8 cellular contexts compared by ENCODE assay signal in the genomic region with DNA sequence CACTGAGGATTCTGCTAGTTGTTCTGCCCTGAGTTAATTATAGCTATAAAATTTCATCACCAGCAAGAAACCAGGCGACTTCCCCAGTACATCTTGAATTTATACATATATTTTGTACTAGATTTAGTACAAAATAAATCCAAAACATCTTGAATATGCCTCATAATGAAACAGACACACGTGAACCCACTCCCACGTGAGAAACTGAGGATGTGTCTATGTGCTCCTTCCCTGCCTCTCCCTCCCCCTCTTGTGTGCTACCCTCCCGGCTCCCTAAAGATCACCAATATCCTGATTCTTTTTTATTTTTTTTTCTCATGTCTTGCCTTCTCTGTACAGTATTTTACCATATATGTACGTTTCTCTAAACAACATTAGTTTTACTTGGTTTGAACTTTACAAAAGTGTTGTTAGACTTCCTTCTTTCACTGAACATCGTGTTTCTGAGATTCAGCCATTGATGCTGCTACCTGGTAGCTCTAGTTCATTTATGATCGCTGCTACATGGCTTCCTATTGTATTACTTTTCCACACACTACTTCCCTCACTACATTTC. TPM values are rescaled to one million over a fixed set of nuclear protein-coding genes. Genes with fewer than 3 reads are reported as not detected.
A peak's percentile ranks its signal among the peaks of the same experiment; 100 is the strongest.
DNase-seq lines count a peak whose midpoint lies in the region; ATAC-seq and TF ChIP-seq lines count a peak whose summit lies in the region.

No MANE protein-coding gene starts in this region.

- TF ChIP-seq CTCF in dorsolateral prefrontal cortex (IDR thresholded peaks at IDR 0.05 in 54 of 56, conservative IDR thresholded peaks at IDR 0.05 in 2 of 56; ENCODE audit: low read depth in 1 of 56, partially characterized antibody in 56 of 56) (peak in 1 of 56 donors; percentile 5), osteoblast (IDR thresholded peaks at IDR 0.05; ENCODE audit: extremely low read depth, low read depth, low read length) (no peak)

- H3K36me3 ChIP-seq in osteoblast (ENCODE audit: insufficient read depth, low read length): no peaks in the 10 kb centered on the region

- peaks cover 6% of the 10 kb centered on the region for H4K20me1 ChIP-seq in osteoblast (ENCODE audit: insufficient read depth, low read length)

- H3K27me3 ChIP-seq in dorsolateral prefrontal cortex (no peaks in the 10 kb centered on the region), osteoblast (ENCODE audit: insufficient read depth, low read length) (no peaks in the 10 kb centered on the region)

- H3K27ac ChIP-seq in dorsolateral prefrontal cortex (peak overlapping the region in 29 of 59 donors; percentile 0 to 91 (median 81)), osteoblast (ENCODE audit: low read depth, low read length) (peak overlapping the region; percentile 88)

- H3K4me3 ChIP-seq in dorsolateral prefrontal cortex (peak overlapping the region; percentile 68 to 100 (median 96)), osteoblast (ENCODE audit: insufficient read depth, low read length) (peak overlapping the region; percentile 99)

- H3K79me2 ChIP-seq in osteoblast (ENCODE audit: insufficient read depth, low read length): peaks cover 46% of the 10 kb centered on the region

- DNase-seq in NCI-H146 (lab: John Stamatoyannopoulos, UW): peak; percentile 23
- DNase-seq in NCI-H146 treated with DMSO at 0.1 percent for 48 hours (lab: John Stamatoyannopoulos, UW; ENCODE audit: unreplicated experiment): no peak
- peak; percentile 62 for DNase-seq in OCI-M1 (lab: John Stamatoyannopoulos, UW)
- DNase-seq in dorsolateral prefrontal cortex: no peak
- DNase-seq in osteoblast (ENCODE audit: insufficient read length, low spot score, missing footprints): no peak
- no peak for DNase-seq in NCI-H1436 (lab: John Stamatoyannopoulos, UW)

- H2AFZ ChIP-seq in osteoblast (ENCODE audit: low read length): peak overlapping the region; percentile 92

- peak overlapping the region; percentile 98 for H3K4me2 ChIP-seq in osteoblast (ENCODE audit: insufficient read depth, low read length)

- peaks cover 35% of the 10 kb centered on the region for H3K4me1 ChIP-seq in osteoblast (ENCODE audit: insufficient read depth, low read length)

- intact Hi-C loops in dorsolateral prefrontal cortex (cut with DNase I): loop anchor here (5.0 to 10.0 kb wide), 3 partner anchors 43 to 144 kb away; partner anchors contain the start of genes ARHGAP17 (in 1 of the 2) and ZKSCAN2 (in 1 of the 2)

- no peaks in the 10 kb centered on the region for H3K9me3 ChIP-seq in osteoblast (ENCODE audit: low read depth, low read length)

- ATAC-seq in GM21619 (IDR thresholded peaks at IDR 0.05; ENCODE audit: unreplicated experiment): no peak
- no peak for ATAC-seq in GM19455 (IDR thresholded peaks at IDR 0.05; ENCODE audit: unreplicated experiment)

RNA-seq across cellular contexts. Expression of gene LCMT1, which starts 1.1 kb away (rescaled TPM):
- total RNA-seq in dorsolateral prefrontal cortex (10 to 100 TPM; 37.1 to 97.2 (median 71.6) TPM), osteoblast (35.5 and 39.5 TPM in 2 replicates)

Comparison
In these comparisons a context has a peak if more than half of its experiments do, and no peak if none do; other contexts are left out.
1. DNase-seq: peak in NCI-H146 (single experiment) and OCI-M1 (single experiment); none in NCI-H146 treated with DMSO at 0.1 percent for 48 hours (single experiment), dorsolateral prefrontal cortex (0 of 10), osteoblast (single experiment) and NCI-H1436 (single experiment).